ENCODE assay signal across 15 cellular contexts in the genomic region with DNA sequence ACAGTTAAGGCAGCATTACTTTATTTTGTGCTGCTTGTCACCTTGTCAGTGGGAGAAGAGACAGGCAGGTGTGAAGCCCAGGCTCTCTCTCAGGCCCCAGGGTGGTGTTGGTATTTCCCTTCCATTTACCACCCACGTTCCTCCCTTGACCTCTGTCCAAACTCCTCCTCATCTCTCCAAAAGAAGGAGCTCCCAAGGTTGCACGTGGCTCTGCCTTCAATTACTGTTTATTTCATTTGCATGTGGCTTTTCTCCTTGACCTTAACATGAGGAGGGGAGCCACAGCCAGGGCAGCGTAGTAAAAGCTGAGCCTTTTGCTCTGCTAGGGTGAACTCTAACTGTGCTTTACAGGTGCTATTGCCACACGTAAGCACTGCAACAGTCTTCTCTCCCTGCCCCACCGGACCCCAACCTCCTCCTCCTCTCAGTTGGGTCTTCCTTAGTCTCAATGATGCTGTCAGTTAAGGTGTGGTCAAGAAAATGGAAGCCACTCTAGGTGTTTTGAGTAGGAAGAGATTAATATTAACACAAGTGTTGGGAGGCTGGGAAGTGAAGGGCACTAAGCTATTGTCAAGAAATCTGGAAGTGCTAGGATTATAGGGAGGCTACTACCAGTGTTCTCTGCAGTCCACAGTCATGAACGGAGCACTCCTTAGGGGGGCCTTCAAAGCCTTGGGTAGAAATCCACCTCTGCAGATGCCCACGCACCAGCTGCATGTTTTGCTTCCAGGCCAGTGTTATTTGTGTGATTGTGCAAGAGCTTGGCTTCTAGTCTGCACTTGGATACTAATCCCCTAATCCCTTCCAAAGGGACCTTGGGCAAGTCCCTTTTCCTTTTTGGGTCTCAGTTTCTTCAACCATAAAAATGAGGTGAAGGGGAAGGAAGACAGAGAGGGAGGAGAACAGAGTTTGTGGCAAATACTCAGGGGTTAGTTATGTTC. TPM values are rescaled to one million over a fixed set of nuclear protein-coding genes. Genes with fewer than 3 reads are reported as not detected.
DNase-seq lines count a peak whose midpoint lies in the region; ATAC-seq and TF ChIP-seq lines count a peak whose summit lies in the region.
"Had no signal": no experiment of that assay in that cellular context is flagged by ENCODE, and none has a peak within 500 bp of the region (broad histone marks: within the 10 kb centered on the region; RNA-seq: fewer than 3 reads in every experiment).

No MANE protein-coding gene starts in this region.

- intact Hi-C loops in Right ventricle myocardium superior (cut with DNase I): loop anchor here (10.0 kb wide), 1 partner anchor 644 kb away; no protein-coding TSS in a partner anchor

- ATAC-seq in Right ventricle myocardium superior (ENCODE audit: poor library complexity): peak; percentile 16
- no peak for ATAC-seq in HG02759 (IDR thresholded peaks at IDR 0.05; ENCODE audit: unreplicated experiment)
- ATAC-seq: naive thymus-derived CD8-positive, alpha-beta T cell had no signal

- H3K4me3 ChIP-seq in AG09309 (ENCODE audit: control insufficient read depth, low read depth, low read length): no peak overlapping the region
- H3K4me3 ChIP-seq in retinal pigment epithelial cell (ENCODE audit: low read length): no peak overlapping the region

- TF ChIP-seq CTCF in AG09309 (IDR thresholded peaks at IDR 0.05; ENCODE audit: control insufficient read depth, insufficient read depth, low read depth, low read length, missing control alignments): no peak
- no peak for TF ChIP-seq CTCF in retinal pigment epithelial cell (conservative IDR thresholded peaks at IDR 0.05; ENCODE audit: low read depth, low read length)

- peak; percentile 13 for DNase-seq in AG09309 (ENCODE audit: low read depth)
- peak; percentile 75 for DNase-seq in amniotic epithelial cell (ENCODE audit: low read depth)
- no peak for DNase-seq in Right ventricle myocardium superior
- peak; percentile 51 for DNase-seq in retinal pigment epithelial cell (ENCODE audit: low read depth)
- no peak for DNase-seq in NK-92 treated with Interleukin-12 subunit alpha and Interleukin-12 subunit beta, amount 100 ng/mL, for 24 hours (lab: John Stamatoyannopoulos, UW)
- no peak for DNase-seq in cerebellum (ENCODE audit: low spot score)
- no peak for DNase-seq in NCI-H1417 (lab: John Stamatoyannopoulos, UW)
- DNase-seq: activated CD4-positive, alpha-beta T cell treated with anti-CD3 and anti-CD28 coated beads, Interleukin-2, amount 50 U/mL, for 1 hour; activated naive CD4-positive, alpha-beta T cell; naive thymus-derived CD8-positive, alpha-beta T cell; NCI-H1436; stimulated activated CD4-positive, alpha-beta T cell treated with anti-CD3 and anti-CD28 coated beads, Interleukin-2, amount 100 ng/mL, for 24 hours had no signal

RNA-seq across cellular contexts. Expression of gene ALDH1B1, which starts 3.9 kb away (rescaled TPM):
- total RNA-seq in Right ventricle myocardium superior (16.8 TPM), cerebellum (9.1 TPM)

RNA-seq across cellular contexts. Expression of gene IGFBPL1, which starts 35.7 kb away (rescaled TPM):
- total RNA-seq in Right ventricle myocardium superior: not detected
- total RNA-seq in cerebellum: 239 TPM
- total RNA-seq: B cell; G401; naive thymus-derived CD8-positive, alpha-beta T cell had no signal

Comparison
In these comparisons a context has a peak if more than half of its experiments do, and no peak if none do; other contexts are left out.
1. DNase-seq: peak in AG09309 (single experiment), amniotic epithelial cell (single experiment) and retinal pigment epithelial cell (single experiment); none in Right ventricle myocardium superior (single experiment), NK-92 treated with Interleukin-12 subunit alpha and Interleukin-12 subunit beta, amount 100 ng/mL, for 24 hours (single experiment), cerebellum (single experiment) and NCI-H1417 (0 of 3).
2. RNA of gene IGFBPL1, which starts 35.7 kb away (total RNA-seq): 239 TPM in cerebellum (single experiment); not detected in Right ventricle myocardium superior (single experiment); every median in the first group is over 100 times any median in the second.